In the genomic region with DNA sequence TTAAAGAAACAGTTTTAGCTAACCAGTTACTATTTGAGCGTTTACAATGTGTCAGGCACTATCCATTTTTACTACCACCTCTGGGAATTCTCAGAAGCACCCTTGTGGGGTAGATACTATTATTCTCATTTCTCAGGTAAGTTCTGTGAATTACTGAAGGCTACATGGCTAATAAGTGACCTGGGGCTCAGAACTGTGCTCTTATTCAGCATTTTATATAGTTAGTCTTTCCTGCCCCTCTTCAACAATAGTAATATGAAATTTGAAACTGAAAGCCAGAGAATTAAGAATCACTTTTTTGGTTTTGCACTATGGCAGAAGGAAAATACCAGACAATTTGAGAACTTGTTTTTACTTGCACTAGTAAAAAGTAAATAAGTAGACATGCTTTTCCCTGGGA, we compare ENCODE assay signal across 14 cellular contexts. TPM values are rescaled to one million over a fixed set of nuclear protein-coding genes. Genes with fewer than 3 reads are reported as not detected.
DNase-seq lines count a peak whose midpoint lies in the region; ATAC-seq and TF ChIP-seq lines count a peak whose summit lies in the region.
"Had no signal": no experiment of that assay in that cellular context is flagged by ENCODE, and none has a peak within 500 bp of the region (broad histone marks: within the 10 kb centered on the region; RNA-seq: fewer than 3 reads in every experiment).

No MANE protein-coding gene starts in this region.

- no peaks in the 10 kb centered on the region for H3K27me3 ChIP-seq in adrenal gland
- H3K27me3 ChIP-seq in esophagus muscularis mucosa: no peaks in the 10 kb centered on the region

- TF ChIP-seq POLR2A in adrenal gland (IDR thresholded peaks at IDR 0.05) (no peak), esophagus muscularis mucosa (IDR thresholded peaks at IDR 0.05; ENCODE audit: low read depth) (no peak)

- H3K27ac Mint-ChIP-seq in T-helper 2 cell treated with Interferon-gamma antibody and Interleukin-4, amounts not matched to agents 5 μg/mL and 100 μg/mL, for 36 hours: peak overlapping the region; percentile 15
- H3K27ac Mint-ChIP-seq in glutamatergic neuron (ENCODE audit: unreplicated experiment): no peak overlapping the region
- H3K27ac Mint-ChIP-seq: stimulated activated memory B cell treated with anti-CD40 and anti-IgM and Interleukin-4, amounts not matched to agents 10 μg/mL and 1 μg/mL and 100 μg/mL, for 72 hours had no signal

- H3K36me3 ChIP-seq in adrenal gland (replicated peaks in 1 of 2) (no peaks in the 10 kb centered on the region), esophagus muscularis mucosa (no peaks in the 10 kb centered on the region)

- H3K4me3 ChIP-seq in adrenal gland (no peak overlapping the region), esophagus muscularis mucosa (no peak overlapping the region)

- peak overlapping the region; percentile 32 for H3K4me3 Mint-ChIP-seq in T-helper 2 cell treated with Interferon-gamma antibody and Interleukin-4, amounts not matched to agents 5 μg/mL and 100 μg/mL, for 36 hours
- no peak overlapping the region for H3K4me3 Mint-ChIP-seq in glutamatergic neuron (ENCODE audit: unreplicated experiment)
- H3K4me3 Mint-ChIP-seq: stimulated activated memory B cell treated with anti-CD40 and anti-IgM and Interleukin-4, amounts not matched to agents 10 μg/mL and 1 μg/mL and 100 μg/mL, for 72 hours had no signal

- intact Hi-C loops in adrenal gland (cut with DNase I) (no loop called here), esophagus muscularis mucosa (cut with DNase I) (loop anchor here (5.0 kb wide), 1 partner anchor 43 kb away; no protein-coding TSS in a partner anchor)

- H3K9me3 Mint-ChIP-seq in T-helper 2 cell treated with Interferon-gamma antibody and Interleukin-4, amounts not matched to agents 5 μg/mL and 100 μg/mL, for 36 hours: peaks cover 5% of the 10 kb centered on the region
- no peaks in the 10 kb centered on the region for H3K9me3 Mint-ChIP-seq in glutamatergic neuron (ENCODE audit: unreplicated experiment)
- H3K9me3 Mint-ChIP-seq: stimulated activated memory B cell treated with anti-CD40 and anti-IgM and Interleukin-4, amounts not matched to agents 10 μg/mL and 1 μg/mL and 100 μg/mL, for 72 hours had no signal

- no peaks in the 10 kb centered on the region for H3K27me3 Mint-ChIP-seq in T-helper 2 cell treated with Interferon-gamma antibody and Interleukin-4, amounts not matched to agents 5 μg/mL and 100 μg/mL, for 36 hours (ENCODE audit: low read depth)
- no peaks in the 10 kb centered on the region for H3K27me3 Mint-ChIP-seq in glutamatergic neuron (ENCODE audit: unreplicated experiment)
- H3K27me3 Mint-ChIP-seq: stimulated activated memory B cell treated with anti-CD40 and anti-IgM and Interleukin-4, amounts not matched to agents 10 μg/mL and 1 μg/mL and 100 μg/mL, for 72 hours had no signal

- H3K9me3 ChIP-seq in adrenal gland (replicated peaks in 1 of 3) (no peaks in the 10 kb centered on the region), esophagus muscularis mucosa (no peaks in the 10 kb centered on the region)

- peaks cover 17% of the 10 kb centered on the region for H3K36me3 Mint-ChIP-seq in T-helper 2 cell treated with Interferon-gamma antibody and Interleukin-4, amounts not matched to agents 5 μg/mL and 100 μg/mL, for 36 hours (ENCODE audit: low read depth)
- H3K36me3 Mint-ChIP-seq in glutamatergic neuron (ENCODE audit: unreplicated experiment): peaks cover 6% of the 10 kb centered on the region

- H3K27ac ChIP-seq in adrenal gland (no peak overlapping the region), esophagus muscularis mucosa (replicated peaks in 1 of 4) (no peak overlapping the region), substantia nigra (ENCODE audit: low read depth, low read length, poor library complexity, severe bottlenecking) (no peak overlapping the region)

- DNase-seq in T-helper 2 cell treated with Interferon-gamma antibody and Interleukin-4, amounts not matched to agents 5 μg/mL and 100 μg/mL, for 36 hours (ENCODE audit: low spot score): no peak
- DNase-seq in adrenal gland: no peak
- no peak for DNase-seq in esophagus muscularis mucosa (ENCODE audit: extremely low spot score)
- no peak for DNase-seq in glutamatergic neuron
- no peak for DNase-seq in substantia nigra (lab: John Stamatoyannopoulos, UW)
- DNase-seq: activated T-cell treated with anti-CD3 and anti-CD28 coated beads, Interleukin-2, amount 50 U/mL, for 48 hours; central memory CD4-positive, alpha-beta T cell; kidney glomerular epithelial cell; NCI-H1417; PC-3 had no signal

- ATAC-seq in GM18858 (IDR thresholded peaks at IDR 0.05; ENCODE audit: unreplicated experiment) (peak; percentile 53), GM19468 (IDR thresholded peaks at IDR 0.05; ENCODE audit: extremely low read depth, unreplicated experiment) (peak; percentile 87), HG02943 (IDR thresholded peaks at IDR 0.05; ENCODE audit: low read depth, unreplicated experiment) (peak; percentile 78)
- ATAC-seq: PC-3; stimulated activated memory B cell treated with anti-CD40 and anti-IgM and Interleukin-4, amounts not matched to agents 10 μg/mL and 1 μg/mL and 100 μg/mL, for 72 hours had no signal

- peaks cover 43% of the 10 kb centered on the region for H3K4me1 Mint-ChIP-seq in T-helper 2 cell treated with Interferon-gamma antibody and Interleukin-4, amounts not matched to agents 5 μg/mL and 100 μg/mL, for 36 hours (ENCODE audit: low read depth)
- H3K4me1 Mint-ChIP-seq in glutamatergic neuron (ENCODE audit: low read depth, unreplicated experiment): peaks cover 28% of the 10 kb centered on the region

- H3K4me1 ChIP-seq in adrenal gland (replicated peaks in 1 of 2) (peaks cover 0 to 13% of the 10 kb centered on the region in 2 donors), esophagus muscularis mucosa (peaks cover 18 to 68% (median 47%) of the 10 kb centered on the region in 4 donors)

- 92 to 98% (median 97%) methylated on average over 1 of the region's 1 CpG for WGBS in adrenal gland, 4 donors
- WGBS in esophagus muscularis mucosa: 55% methylated on average over 1 of the region's 1 CpG

- TF ChIP-seq CTCF in adrenal gland (IDR thresholded peaks at IDR 0.05) (no peak), esophagus muscularis mucosa (IDR thresholded peaks at IDR 0.05) (no peak), glutamatergic neuron (IDR thresholded peaks at IDR 0.05; ENCODE audit: partially characterized antibody, unreplicated experiment) (no peak)

- no peak for TF ChIP-seq EP300 in esophagus muscularis mucosa (IDR thresholded peaks at IDR 0.05)

RNA-seq across cellular contexts. Expression of a gene that starts 11.8 kb away (rescaled TPM):
- total RNA-seq in adrenal gland: 10 to 100 TPM in 7 of 8 donors, 1 to 10 TPM in 1; 7.1 to 27.5 (median 19.5) TPM
- polyA plus RNA-seq in adrenal gland: 10 to 100 TPM in 1 of 3 donors, 1 to 10 TPM in 2; 7.8 to 16.4 (median 9.5) TPM
- total RNA-seq in esophagus muscularis mucosa: 10 to 100 TPM; 38.8 to 51.5 (median 42.7) TPM
- 97.0 TPM for total RNA-seq in glutamatergic neuron (ENCODE audit: unreplicated experiment)
